Comparison of ENCODE assay signal across 13 cellular contexts in the genomic region with DNA sequence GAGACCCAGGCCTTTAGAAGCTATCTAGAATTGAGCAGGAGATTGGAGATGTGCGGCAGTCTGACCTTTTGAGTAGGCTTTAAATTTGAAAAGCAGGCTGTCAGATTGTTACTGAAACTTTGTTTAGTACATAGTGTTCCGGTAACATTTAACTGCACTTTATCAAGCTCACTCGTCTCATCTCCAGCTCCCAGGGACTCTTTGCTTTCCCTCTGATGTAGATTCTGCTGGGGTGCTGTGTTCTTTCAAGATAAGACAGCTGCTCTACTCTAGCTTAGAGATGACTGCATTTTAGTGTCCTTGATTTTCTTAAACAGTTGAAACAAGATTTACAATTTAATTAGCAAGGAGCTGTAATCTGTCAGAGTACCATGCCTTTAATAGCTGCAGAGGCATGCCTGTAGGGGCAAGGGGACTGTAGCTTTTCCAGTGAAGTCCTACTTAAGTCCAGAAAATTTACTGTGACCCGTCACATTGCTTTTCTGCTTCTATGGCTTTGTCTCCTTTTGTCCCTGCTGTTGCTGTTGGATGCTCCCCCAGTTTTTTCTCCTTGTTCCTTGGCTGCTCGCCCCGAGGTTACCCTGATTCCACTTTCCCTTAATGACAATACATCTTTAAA. TPM values are rescaled to one million over a fixed set of nuclear protein-coding genes. Genes with fewer than 3 reads are reported as not detected.
DNase-seq lines count a peak whose midpoint lies in the region; ATAC-seq, FAIRE-seq and TF ChIP-seq lines count a peak whose summit lies in the region.
"Had no signal": no experiment of that assay in that cellular context is flagged by ENCODE, and none has a peak within 500 bp of the region (broad histone marks: within the 10 kb centered on the region; RNA-seq: fewer than 3 reads in every experiment).

No MANE protein-coding gene starts in this region.

- peak; percentile 99 for DNase-seq in SK-N-DZ (ENCODE audit: low spot score)
- DNase-seq in activated T-helper 1 cell treated with anti-CD3 and anti-CD28 coated beads, Interleukin-12 subunit alpha, Interleukin-12 subunit beta, Interleukin-2, Interleukin-4 antibody, amounts not matched to agents 30 ng/mL and 10 ng/mL and 1 ng/mL, durations not matched to agents 14 hours and 24 hours and 36 hours (ENCODE audit: low spot score), result no peak
- peak; percentile 88 for DNase-seq in kidney
- DNase-seq in gastrocnemius medialis, result peak; percentile 5 to 25
- no peak for DNase-seq in NCI-H2081 treated with DMSO at 0.1 percent for 48 hours (lab: John Stamatoyannopoulos, UW)
- no peak for DNase-seq in ecto neural progenitor cell (ENCODE audit: low spot score)
- DNase-seq in SW 1271 (lab: John Stamatoyannopoulos, UW), result no peak
- DNase-seq: activated CD4-positive, alpha-beta T cell treated with anti-CD3 and anti-CD28 coated beads, Interleukin-2, amount 50 U/mL, for 1 hour; activated gamma-delta T cell treated with Interleukin-2 at 50 U/mL for 16 hours; HFFc6; stimulated activated CD4-positive, alpha-beta T cell treated with anti-CD3 and anti-CD28 coated beads, Interleukin-4, amount 100 ng/mL, for 1 hour had no signal

- H3K27me3 ChIP-seq in gastrocnemius medialis, result no peaks in the 10 kb centered on the region

- no peak for FAIRE-seq in kidney (lab: Jason Lieb, UNC)
- FAIRE-seq: bronchial epithelial cell had no signal

- ATAC-seq in gastrocnemius medialis (peak; percentile 75 to 80), GM21717 (IDR thresholded peaks at IDR 0.05; ENCODE audit: unreplicated experiment) (no peak)

- TF ChIP-seq CTCF in kidney (IDR thresholded peaks at IDR 0.05; ENCODE audit: borderline replicate concordance, extremely low read depth, insufficient read depth), result no peak
- TF ChIP-seq CTCF in gastrocnemius medialis (IDR thresholded peaks at IDR 0.05 in 4 of 5, conservative IDR thresholded peaks at IDR 0.05 in 1 of 5), result no peak

- no peak overlapping the region for H3K9ac ChIP-seq in kidney (ENCODE audit: low read length in 2 of 2)

- no peak overlapping the region for H3K4me3 Mint-ChIP-seq in activated T-helper 1 cell treated with anti-CD3 and anti-CD28 coated beads, Interleukin-12 subunit alpha, Interleukin-12 subunit beta, Interleukin-2, Interleukin-4 antibody, amounts not matched to agents 30 ng/mL and 10 ng/mL and 1 ng/mL, durations not matched to agents 14 hours and 24 hours and 36 hours
- H3K4me3 Mint-ChIP-seq: HFFc6 had no signal

- H3K4me3 ChIP-seq in kidney (ENCODE audit: low read length in 2 of 2) (no peak overlapping the region), gastrocnemius medialis (no peak overlapping the region)

- no peak for TF ChIP-seq POLR2A in gastrocnemius medialis (IDR thresholded peaks at IDR 0.05)

- no peaks in the 10 kb centered on the region for H3K9me3 Mint-ChIP-seq in activated T-helper 1 cell treated with anti-CD3 and anti-CD28 coated beads, Interleukin-12 subunit alpha, Interleukin-12 subunit beta, Interleukin-2, Interleukin-4 antibody, amounts not matched to agents 30 ng/mL and 10 ng/mL and 1 ng/mL, durations not matched to agents 14 hours and 24 hours and 36 hours
- H3K9me3 Mint-ChIP-seq: HFFc6 had no signal

- intact Hi-C loops in activated T-helper 1 cell treated with anti-CD3 and anti-CD28 coated beads, Interleukin-12 subunit alpha, Interleukin-12 subunit beta, Interleukin-2, Interleukin-4 antibody, amounts not matched to agents 30 ng/mL and 10 ng/mL and 1 ng/mL, durations not matched to agents 14 hours and 24 hours and 36 hours (cut with micrococcal nuclease), result no loop called here
- intact Hi-C loops in kidney (cut with DNase I), result no loop called here
- intact Hi-C loops in gastrocnemius medialis (cut with DNase I; ENCODE audit: low total_unique reads), result no loop called here

- H3K27ac Mint-ChIP-seq in activated T-helper 1 cell treated with anti-CD3 and anti-CD28 coated beads, Interleukin-12 subunit alpha, Interleukin-12 subunit beta, Interleukin-2, Interleukin-4 antibody, amounts not matched to agents 30 ng/mL and 10 ng/mL and 1 ng/mL, durations not matched to agents 14 hours and 24 hours and 36 hours, result peak overlapping the region; percentile 42
- H3K27ac Mint-ChIP-seq: HFFc6 had no signal

- H3K36me3 Mint-ChIP-seq in activated T-helper 1 cell treated with anti-CD3 and anti-CD28 coated beads, Interleukin-12 subunit alpha, Interleukin-12 subunit beta, Interleukin-2, Interleukin-4 antibody, amounts not matched to agents 30 ng/mL and 10 ng/mL and 1 ng/mL, durations not matched to agents 14 hours and 24 hours and 36 hours (ENCODE audit: low read depth), result peaks cover 2% of the 10 kb centered on the region

- H3K36me3 ChIP-seq in kidney (ENCODE audit: control insufficient read depth in 1 of 2, insufficient read depth in 2 of 2, low read length in 2 of 2) (no peaks in the 10 kb centered on the region), gastrocnemius medialis (no peaks in the 10 kb centered on the region)

- H3K4me1 ChIP-seq in kidney (ENCODE audit: control insufficient read depth in 1 of 2, insufficient read depth in 1 of 2, low read depth in 1 of 2, low read length in 2 of 2), result no peaks in the 10 kb centered on the region
- peaks cover 24 to 44% of the 10 kb centered on the region in 2 donors for H3K4me1 ChIP-seq in gastrocnemius medialis

- H3K27ac ChIP-seq in kidney (ENCODE audit: low read depth in 2 of 2, low read length in 2 of 2) (no peak overlapping the region), gastrocnemius medialis (peak overlapping the region; percentile 78 to 89 (median 84))

- in situ Hi-C loops in gastrocnemius medialis (cut with MboI; ENCODE audit: low sequenced_read_pairs in 4 of 4), result no loop called here

- peaks cover 12% of the 10 kb centered on the region for H3K4me1 Mint-ChIP-seq in activated T-helper 1 cell treated with anti-CD3 and anti-CD28 coated beads, Interleukin-12 subunit alpha, Interleukin-12 subunit beta, Interleukin-2, Interleukin-4 antibody, amounts not matched to agents 30 ng/mL and 10 ng/mL and 1 ng/mL, durations not matched to agents 14 hours and 24 hours and 36 hours (ENCODE audit: low read depth)

- peaks cover 1% of the 10 kb centered on the region for H3K27me3 Mint-ChIP-seq in activated T-helper 1 cell treated with anti-CD3 and anti-CD28 coated beads, Interleukin-12 subunit alpha, Interleukin-12 subunit beta, Interleukin-2, Interleukin-4 antibody, amounts not matched to agents 30 ng/mL and 10 ng/mL and 1 ng/mL, durations not matched to agents 14 hours and 24 hours and 36 hours (ENCODE audit: insufficient read depth)

- H3K9me3 ChIP-seq in kidney (ENCODE audit: control insufficient read depth in 1 of 2, low read length in 2 of 2) (no peaks in the 10 kb centered on the region), gastrocnemius medialis (no peaks in the 10 kb centered on the region)

RNA-seq across cellular contexts. Expression of gene MTPN, which starts 56.4 kb away (rescaled TPM):
- 115 and 117 TPM in 2 replicates for polyA plus RNA-seq in SK-N-DZ (2014; cell fraction: cytosol; rRNA removed)
- polyA plus RNA-seq in SK-N-DZ (2014; cell fraction: nucleus; rRNA removed), result 38.9 and 41.0 TPM in 2 replicates
- total RNA-seq in activated T-helper 1 cell treated with anti-CD3 and anti-CD28 coated beads, Interleukin-12 subunit alpha, Interleukin-12 subunit beta, Interleukin-2, Interleukin-4 antibody, amounts not matched to agents 30 ng/mL and 10 ng/mL and 1 ng/mL, durations not matched to agents 14 hours and 24 hours and 36 hours, result 117 and 119 TPM in 2 replicates
- total RNA-seq in kidney, result 101 TPM
- polyA plus RNA-seq in kidney (ENCODE audit: insufficient read depth, low read depth, low replicate concordance), result 43.1 TPM
- total RNA-seq in gastrocnemius medialis, result 10 to 100 TPM; 48.5 to 94.2 (median 58.7) TPM

Comparison
In these comparisons a context has a peak if more than half of its experiments do, and no peak if none do; other contexts are left out.
1. DNase-seq: peak in SK-N-DZ (single experiment), kidney (single experiment) and gastrocnemius medialis (2 of 2); none in activated T-helper 1 cell treated with anti-CD3 and anti-CD28 coated beads, Interleukin-12 subunit alpha, Interleukin-12 subunit beta, Interleukin-2, Interleukin-4 antibody, amounts not matched to agents 30 ng/mL and 10 ng/mL and 1 ng/mL, durations not matched to agents 14 hours and 24 hours and 36 hours (single experiment), NCI-H2081 treated with DMSO at 0.1 percent for 48 hours (single experiment), ecto neural progenitor cell (single experiment) and SW 1271 (0 of 2).
2. H3K27ac ChIP-seq: peak in gastrocnemius medialis (4 of 4); none in kidney (0 of 2).